ENCODE assay signal across 8 cellular contexts in genomic region chr3:194323785-194324735, GRCh38. TPM values are rescaled to one million over a fixed set of nuclear protein-coding genes. Genes with fewer than 3 reads are reported as not detected.
DNase-seq lines count a peak whose midpoint lies in the region; ATAC-seq and TF ChIP-seq lines count a peak whose summit lies in the region.

No MANE protein-coding gene starts in this region.

- no peaks in the 10 kb centered on the region for H3K4me1 ChIP-seq in Karpas-422 (ENCODE audit: low read length)

- H3K9me2 ChIP-seq in Karpas-422 (replicated peaks; ENCODE audit: insufficient read depth, low read length), result no peaks in the 10 kb centered on the region

- ATAC-seq in GM21390 (IDR thresholded peaks at IDR 0.05; ENCODE audit: unreplicated experiment) (peak; percentile 63), esophagus mucosa (peak; percentile 4), omental fat pad (ENCODE audit: low FRiP score) (peak; percentile 24), GM21360 (IDR thresholded peaks at IDR 0.05; ENCODE audit: unreplicated experiment) (no peak)

- peak; percentile 41 for DNase-seq in ACHN
- DNase-seq in RPMI7951 (ENCODE audit: low read depth), result peak; percentile 93
- no peak for DNase-seq in omental fat pad (ENCODE audit: low spot score)
- DNase-seq in NCI-H2196 treated with DMSO at 0.1 percent for 48 hours (lab: John Stamatoyannopoulos, UW; ENCODE audit: unreplicated experiment), result no peak
- no peak for DNase-seq in Karpas-422

- H4K20me1 ChIP-seq in Karpas-422 (ENCODE audit: insufficient read depth, low read depth, low read length), result no peaks in the 10 kb centered on the region

- no peaks in the 10 kb centered on the region for H3K79me2 ChIP-seq in Karpas-422 (ENCODE audit: low read length)

- H3K9me3 ChIP-seq in Karpas-422 (ENCODE audit: low read length), result peaks cover 25% of the 10 kb centered on the region; the same call in 1 of the 2 replicates

- H3K4me3 ChIP-seq in Karpas-422 (ENCODE audit: low read length), result no peak overlapping the region

- no peak overlapping the region for H3K4me2 ChIP-seq in Karpas-422 (ENCODE audit: low read depth, low read length, poor library complexity, severe bottlenecking)

- no peaks in the 10 kb centered on the region for H3K27me3 ChIP-seq in Karpas-422 (ENCODE audit: low read length)

- in situ Hi-C loops in ACHN (cut with HindIII; ENCODE audit: low pct_ligation_motif_present, low pct_unique_long_range_greater_than_20kb, low sequenced_read_pairs), result loop anchor here (25.0 kb wide), 1 partner anchor 162 kb away; no protein-coding TSS in a partner anchor

- no peak overlapping the region for H3K27ac ChIP-seq in Karpas-422 (ENCODE audit: low read length)

- no peak overlapping the region for H3K9ac ChIP-seq in Karpas-422 (ENCODE audit: low read length)

- no peak overlapping the region for H2AFZ ChIP-seq in Karpas-422 (ENCODE audit: low read length)

- TF ChIP-seq CTCF in omental fat pad (IDR thresholded peaks at IDR 0.05), result no peak

- no peaks in the 10 kb centered on the region for H3K36me3 ChIP-seq in Karpas-422 (ENCODE audit: insufficient read depth, low read length)

RNA-seq across cellular contexts. Expression of gene CPN2, which starts 27.1 kb away (rescaled TPM):
- 0.10 TPM in 1 of 2 replicates, not detected in the other for total RNA-seq in RPMI7951 (2014; rRNA removed; shearing (Covaris generic))
- total RNA-seq in esophagus mucosa (not detected), omental fat pad (under 1 TPM in 2 of 4 donors, not detected in 2; 0.24 to 0.50 TPM)
- not detected in 2 replicates for total RNA-seq in Karpas-422 (2014; rRNA removed; shearing (Covaris generic); ENCODE audit: low replicate concordance)

RNA-seq across cellular contexts. Expression of gene LRRC15, which starts 45.5 kb away (rescaled TPM):
- total RNA-seq in RPMI7951 (2014; rRNA removed; shearing (Covaris generic)), result 93.4 and 95.0 TPM in 2 replicates
- total RNA-seq in esophagus mucosa (0.04 TPM), omental fat pad (under 1 TPM in 3 of 4 donors, not detected in 1; 0.12 to 0.37 (median 0.13) TPM)
- total RNA-seq in Karpas-422 (2014; rRNA removed; shearing (Covaris generic); ENCODE audit: low replicate concordance), result not detected in 2 replicates

Comparison
In these comparisons a context has a peak if more than half of its experiments do, and no peak if none do; other contexts are left out.
1. DNase-seq: peak in ACHN (single experiment) and RPMI7951 (single experiment); none in omental fat pad (single experiment), NCI-H2196 treated with DMSO at 0.1 percent for 48 hours (single experiment) and Karpas-422 (single experiment).
2. RNA of gene LRRC15, which starts 45.5 kb away (total RNA-seq): 93.4 to 95.0 TPM in RPMI7951; 0.12 to 0.37 TPM in omental fat pad, 0.04 TPM in esophagus mucosa (single experiment) and not detected in Karpas-422; every median in the first group is over 10 times any median in the second.